In the genomic region with DNA sequence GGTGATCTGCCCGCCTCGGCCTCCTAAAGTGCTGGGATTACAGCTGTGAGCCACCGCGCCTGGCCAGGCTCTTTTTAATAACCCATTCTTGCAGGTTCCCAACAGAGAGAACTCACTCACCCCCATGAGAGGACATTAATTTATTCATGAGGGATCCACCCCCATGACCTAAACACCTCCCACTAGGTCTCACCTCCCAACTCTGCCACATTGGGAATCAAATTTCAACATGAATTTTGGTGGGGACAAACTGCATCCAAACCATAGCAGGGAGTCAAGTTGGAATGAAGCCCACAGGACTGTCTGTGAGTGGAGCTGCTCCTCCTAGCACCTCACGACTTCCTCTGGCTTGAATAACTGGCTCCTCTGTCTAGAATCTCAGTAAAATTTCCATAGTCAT, we compare ENCODE assay signal across 1 cellular context.
A peak's percentile ranks its signal among the peaks of the same experiment; 100 is the strongest.
TF ChIP-seq lines count a peak whose summit lies in the region.

No MANE protein-coding gene starts in this region.

TF ChIP-seq in HEK293, 187 proteins besides CTCF, POLR2A, EP300 and RAD21 (continued from another document):
- TF ChIP-seq ZNF18 (tag by site-specific recombination; IDR thresholded peaks at IDR 0.05) (no peak), ZNF292 (tag by site-specific recombination; IDR thresholded peaks at IDR 0.05; ENCODE audit: borderline replicate concordance, low read depth) (no peak), ZNF792 (tag by site-specific recombination; IDR thresholded peaks at IDR 0.05) (no peak), ZSCAN30 (tag by site-specific recombination; IDR thresholded peaks at IDR 0.05) (no peak), ZNF132 (tag by site-specific recombination; IDR thresholded peaks at IDR 0.05; ENCODE audit: borderline replicate concordance) (no peak), ZNF37A (tag by site-specific recombination; IDR thresholded peaks at IDR 0.05) (no peak), ZNF830 (tag by site-specific recombination; IDR thresholded peaks at IDR 0.05; ENCODE audit: low read depth) (no peak), ZNF223 (tag by site-specific recombination; IDR thresholded peaks at IDR 0.05) (no peak), ZNF416 (tag by site-specific recombination; IDR thresholded peaks at IDR 0.05) (no peak), ZSCAN16 (tag by site-specific recombination; IDR thresholded peaks at IDR 0.05) (no peak), ZNF623 (tag by site-specific recombination; IDR thresholded peaks at IDR 0.05) (no peak), SP7 (tag by site-specific recombination; IDR thresholded peaks at IDR 0.05) (0 out of 2 replicates have a peak, but pooled peaks have one; percentile 17), GLIS1 (tag by site-specific recombination; IDR thresholded peaks at IDR 0.05) (peak; percentile 55), ZNF670 (tag by site-specific recombination; IDR thresholded peaks at IDR 0.05; ENCODE audit: low read depth) (no peak), ZIC2 (tag by site-specific recombination; IDR thresholded peaks at IDR 0.05) (peak; percentile 9; the same call in 1 of the 2 replicates)
- TF ChIP-seq, protein P1, sequence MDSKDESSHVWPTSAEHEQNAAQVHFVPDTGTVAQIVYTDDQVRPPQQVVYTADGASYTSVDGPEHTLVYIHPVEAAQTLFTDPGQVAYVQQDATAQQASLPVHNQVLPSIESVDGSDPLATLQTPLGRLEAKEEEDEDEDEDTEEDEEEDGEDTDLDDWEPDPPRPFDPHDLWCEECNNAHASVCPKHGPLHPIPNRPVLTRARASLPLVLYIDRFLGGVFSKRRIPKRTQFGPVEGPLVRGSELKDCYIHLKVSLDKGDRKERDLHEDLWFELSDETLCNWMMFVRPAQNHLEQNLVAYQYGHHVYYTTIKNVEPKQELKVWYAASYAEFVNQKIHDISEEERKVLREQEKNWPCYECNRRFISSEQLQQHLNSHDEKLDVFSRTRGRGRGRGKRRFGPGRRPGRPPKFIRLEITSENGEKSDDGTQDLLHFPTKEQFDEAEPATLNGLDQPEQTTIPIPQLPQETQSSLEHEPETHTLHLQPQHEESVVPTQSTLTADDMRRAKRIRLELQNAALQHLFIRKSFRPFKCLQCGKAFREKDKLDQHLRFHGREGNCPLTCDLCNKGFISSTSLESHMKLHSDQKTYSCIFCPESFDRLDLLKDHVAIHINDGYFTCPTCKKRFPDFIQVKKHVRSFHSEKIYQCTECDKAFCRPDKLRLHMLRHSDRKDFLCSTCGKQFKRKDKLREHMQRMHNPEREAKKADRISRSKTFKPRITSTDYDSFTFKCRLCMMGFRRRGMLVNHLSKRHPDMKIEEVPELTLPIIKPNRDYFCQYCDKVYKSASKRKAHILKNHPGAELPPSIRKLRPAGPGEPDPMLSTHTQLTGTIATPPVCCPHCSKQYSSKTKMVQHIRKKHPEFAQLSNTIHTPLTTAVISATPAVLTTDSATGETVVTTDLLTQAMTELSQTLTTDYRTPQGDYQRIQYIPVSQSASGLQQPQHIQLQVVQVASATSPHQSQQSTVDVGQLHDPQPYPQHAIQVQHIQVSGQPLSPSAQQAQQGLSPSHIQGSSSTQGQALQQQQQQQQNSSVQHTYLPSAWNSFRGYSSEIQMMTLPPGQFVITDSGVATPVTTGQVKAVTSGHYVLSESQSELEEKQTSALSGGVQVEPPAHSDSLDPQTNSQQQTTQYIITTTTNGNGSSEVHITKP (tag by site-specific recombination; IDR thresholded peaks at IDR 0.05) = 0 out of 2 replicates have a peak, but pooled peaks have one; percentile 11
TF ChIP-seq in HEK293: peak in this region for 5.
